ENCODE assay signal across 8 cellular contexts in the genomic region with DNA sequence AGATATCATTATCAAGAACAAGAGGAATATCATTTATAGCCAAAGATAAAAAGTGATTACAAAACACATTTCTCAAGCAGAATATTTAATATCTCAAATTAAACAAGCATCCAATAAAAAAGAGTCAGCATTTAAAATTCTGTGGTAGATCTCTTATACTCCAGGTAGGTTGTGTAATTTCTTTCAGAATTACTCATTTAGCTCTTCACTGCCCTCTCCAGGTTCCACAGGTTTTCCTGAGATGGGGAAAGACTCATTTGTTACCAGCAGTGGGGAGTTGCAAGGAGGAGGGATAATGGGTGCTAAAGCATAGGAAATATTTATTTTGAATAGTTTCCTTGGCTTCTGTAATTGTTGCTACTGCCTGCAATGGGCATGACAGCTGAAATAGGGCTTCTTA.
DNase-seq lines count a peak whose midpoint lies in the region; ATAC-seq, FAIRE-seq and TF ChIP-seq lines count a peak whose summit lies in the region.

No MANE protein-coding gene starts in this region.

- no peak overlapping the region for H3K27ac ChIP-seq in 22Rv1

- peak; percentile 44 for TF ChIP-seq CTCF in 22Rv1 (IDR thresholded peaks at IDR 0.05)

- peak overlapping the region; percentile 67 for H3K27ac Mint-ChIP-seq in T-helper 17 cell

- peak; percentile 88 for FAIRE-seq in islet of Langerhans (lab: Jason Lieb, UNC)

- H3K27me3 Mint-ChIP-seq in T-helper 17 cell: no peaks in the 10 kb centered on the region

- ATAC-seq in T-helper 17 cell: no peak
- no peak for ATAC-seq in GM19023 (IDR thresholded peaks at IDR 0.05; ENCODE audit: unreplicated experiment)

- H3K4me1 Mint-ChIP-seq in T-helper 17 cell: peaks cover 39% of the 10 kb centered on the region

- H3K4me3 Mint-ChIP-seq in T-helper 17 cell: no peak overlapping the region

- peak; percentile 18 for DNase-seq in EL
- DNase-seq in T-helper 17 cell: no peak
- no peak for DNase-seq in activated CD4-positive, CD25-positive, alpha-beta regulatory T cell (lab: John Stamatoyannopoulos, UW)
- DNase-seq in activated CD8-positive, alpha-beta memory T cell treated with anti-CD3 and anti-CD28 coated beads, Interleukin-2, amount 50 U/mL, for 48 hours: no peak
- no peak for DNase-seq in MV-4-11 (lab: John Stamatoyannopoulos, UW)

- no peaks in the 10 kb centered on the region for H3K36me3 Mint-ChIP-seq in T-helper 17 cell (ENCODE audit: low read depth)

- no peaks in the 10 kb centered on the region for H3K9me3 ChIP-seq in T-helper 17 cell (ENCODE audit: control insufficient read depth, low read length, poor library complexity, severe bottlenecking)
